In the genomic region with DNA sequence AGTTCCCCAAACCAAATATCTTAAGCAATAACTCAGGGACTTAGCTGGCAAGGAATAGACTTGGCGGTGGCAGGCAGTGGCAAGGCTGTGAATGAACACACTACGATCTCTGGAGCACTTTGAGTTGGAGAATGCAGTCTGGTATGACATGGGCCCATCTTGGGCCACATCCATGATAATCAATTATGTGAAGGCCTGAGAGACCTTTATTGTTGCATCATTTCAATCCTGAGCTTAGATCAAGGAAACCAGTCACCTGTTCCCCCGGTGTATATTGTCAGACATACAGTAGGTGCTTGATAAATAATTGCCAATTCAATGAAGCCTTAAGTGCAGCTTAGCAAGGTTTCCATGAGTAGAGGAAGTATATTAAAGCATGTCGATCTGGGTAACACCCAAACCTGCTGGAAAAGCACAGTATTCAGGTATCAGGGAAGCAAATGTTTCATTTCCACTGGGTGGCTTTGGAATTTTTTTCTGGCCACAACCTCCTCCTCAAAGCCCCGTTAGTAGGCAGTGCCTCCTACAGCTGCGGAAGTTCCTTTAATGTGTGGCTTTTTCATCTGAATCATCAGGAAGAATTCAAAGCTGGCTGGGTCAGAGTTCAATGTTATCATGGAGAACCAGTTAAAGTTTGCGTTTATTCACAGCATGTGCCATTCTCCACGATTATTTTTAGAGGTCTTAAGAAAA, we compare ENCODE assay signal across 1 cellular context.
TF ChIP-seq lines count a peak whose summit lies in the region.

No MANE protein-coding gene starts in this region.

TF ChIP-seq in K562, 482 proteins besides CTCF, POLR2A, EP300 and RAD21 (continues in another document):
- TF ChIP-seq CTBP1 (IDR thresholded peaks at IDR 0.05; ENCODE audit: borderline replicate concordance) = no peak
- no peak for TF ChIP-seq SRSF9 (IDR thresholded peaks at IDR 0.05; ENCODE audit: borderline replicate concordance, low read depth, low read length)
- TF ChIP-seq LEF1 (IDR thresholded peaks at IDR 0.05) = 0 out of 2 replicates have a peak, but pooled peaks have one; percentile 28
- no peak for TF ChIP-seq CCNT2 (IDR thresholded peaks at IDR 0.05; ENCODE audit: borderline replicate concordance, extremely low read depth, insufficient read length, low read depth, low read length)
- TF ChIP-seq FOSL1 (tag; conservative IDR thresholded peaks at IDR 0.05) = peak; percentile 71
- no peak for TF ChIP-seq TCF7L2 (IDR thresholded peaks at IDR 0.05; ENCODE audit: low read depth, low read length)
- TF ChIP-seq ZNF668 (CRISPR knock-in tag; IDR thresholded peaks at IDR 0.05) = no peak
- TF ChIP-seq, protein P1, sequence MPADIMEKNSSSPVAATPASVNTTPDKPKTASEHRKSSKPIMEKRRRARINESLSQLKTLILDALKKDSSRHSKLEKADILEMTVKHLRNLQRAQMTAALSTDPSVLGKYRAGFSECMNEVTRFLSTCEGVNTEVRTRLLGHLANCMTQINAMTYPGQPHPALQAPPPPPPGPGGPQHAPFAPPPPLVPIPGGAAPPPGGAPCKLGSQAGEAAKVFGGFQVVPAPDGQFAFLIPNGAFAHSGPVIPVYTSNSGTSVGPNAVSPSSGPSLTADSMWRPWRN (IDR thresholded peaks at IDR 0.05; ENCODE audit: low read depth) = no peak
- no peak for TF ChIP-seq POLR3A (IDR thresholded peaks at IDR 0.05; ENCODE audit: borderline replicate concordance, extremely low read depth, insufficient read depth, insufficient read length)
- TF ChIP-seq FOXK2 (conservative IDR thresholded peaks at IDR 0.05 in 1 of 2, IDR thresholded peaks at IDR 0.05 in 1 of 2; ENCODE audit: low read depth in 2 of 2) = no peak
- 0 out of 2 replicates have a peak, but pooled peaks have one; percentile 19 for TF ChIP-seq TAL1 (IDR thresholded peaks at IDR 0.05)
- TF ChIP-seq, protein P2, sequence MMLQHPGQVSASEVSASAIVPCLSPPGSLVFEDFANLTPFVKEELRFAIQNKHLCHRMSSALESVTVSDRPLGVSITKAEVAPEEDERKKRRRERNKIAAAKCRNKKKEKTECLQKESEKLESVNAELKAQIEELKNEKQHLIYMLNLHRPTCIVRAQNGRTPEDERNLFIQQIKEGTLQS (IDR thresholded peaks at IDR 0.05) = peak; percentile 64
- TF ChIP-seq, protein P2 (CRISPR knock-in tag; conservative IDR thresholded peaks at IDR 0.05) = no peak
- 0 out of 2 replicates have a peak, but pooled peaks have one; percentile 24 for TF ChIP-seq TCF7 (IDR thresholded peaks at IDR 0.05; ENCODE audit: borderline replicate concordance)
- TF ChIP-seq, protein P3, sequence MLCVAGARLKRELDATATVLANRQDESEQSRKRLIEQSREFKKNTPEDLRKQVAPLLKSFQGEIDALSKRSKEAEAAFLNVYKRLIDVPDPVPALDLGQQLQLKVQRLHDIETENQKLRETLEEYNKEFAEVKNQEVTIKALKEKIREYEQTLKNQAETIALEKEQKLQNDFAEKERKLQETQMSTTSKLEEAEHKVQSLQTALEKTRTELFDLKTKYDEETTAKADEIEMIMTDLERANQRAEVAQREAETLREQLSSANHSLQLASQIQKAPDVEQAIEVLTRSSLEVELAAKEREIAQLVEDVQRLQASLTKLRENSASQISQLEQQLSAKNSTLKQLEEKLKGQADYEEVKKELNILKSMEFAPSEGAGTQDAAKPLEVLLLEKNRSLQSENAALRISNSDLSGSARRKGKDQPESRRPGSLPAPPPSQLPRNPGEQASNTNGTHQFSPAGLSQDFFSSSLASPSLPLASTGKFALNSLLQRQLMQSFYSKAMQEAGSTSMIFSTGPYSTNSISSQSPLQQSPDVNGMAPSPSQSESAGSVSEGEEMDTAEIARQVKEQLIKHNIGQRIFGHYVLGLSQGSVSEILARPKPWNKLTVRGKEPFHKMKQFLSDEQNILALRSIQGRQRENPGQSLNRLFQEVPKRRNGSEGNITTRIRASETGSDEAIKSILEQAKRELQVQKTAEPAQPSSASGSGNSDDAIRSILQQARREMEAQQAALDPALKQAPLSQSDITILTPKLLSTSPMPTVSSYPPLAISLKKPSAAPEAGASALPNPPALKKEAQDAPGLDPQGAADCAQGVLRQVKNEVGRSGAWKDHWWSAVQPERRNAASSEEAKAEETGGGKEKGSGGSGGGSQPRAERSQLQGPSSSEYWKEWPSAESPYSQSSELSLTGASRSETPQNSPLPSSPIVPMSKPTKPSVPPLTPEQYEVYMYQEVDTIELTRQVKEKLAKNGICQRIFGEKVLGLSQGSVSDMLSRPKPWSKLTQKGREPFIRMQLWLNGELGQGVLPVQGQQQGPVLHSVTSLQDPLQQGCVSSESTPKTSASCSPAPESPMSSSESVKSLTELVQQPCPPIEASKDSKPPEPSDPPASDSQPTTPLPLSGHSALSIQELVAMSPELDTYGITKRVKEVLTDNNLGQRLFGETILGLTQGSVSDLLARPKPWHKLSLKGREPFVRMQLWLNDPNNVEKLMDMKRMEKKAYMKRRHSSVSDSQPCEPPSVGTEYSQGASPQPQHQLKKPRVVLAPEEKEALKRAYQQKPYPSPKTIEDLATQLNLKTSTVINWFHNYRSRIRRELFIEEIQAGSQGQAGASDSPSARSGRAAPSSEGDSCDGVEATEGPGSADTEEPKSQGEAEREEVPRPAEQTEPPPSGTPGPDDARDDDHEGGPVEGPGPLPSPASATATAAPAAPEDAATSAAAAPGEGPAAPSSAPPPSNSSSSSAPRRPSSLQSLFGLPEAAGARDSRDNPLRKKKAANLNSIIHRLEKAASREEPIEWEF (CRISPR knock-in tag; IDR thresholded peaks at IDR 0.05) = no peak
- TF ChIP-seq ARID3A (IDR thresholded peaks at IDR 0.05; ENCODE audit: borderline replicate concordance, low read depth, low read length) = 0 out of 2 replicates have a peak, but pooled peaks have one; percentile 67
- no peak for TF ChIP-seq KDM4B (IDR thresholded peaks at IDR 0.05; ENCODE audit: borderline replicate concordance in 2 of 2, low read depth in 1 of 2)
- peak; percentile 62; the same call in 1 of the 2 replicates for TF ChIP-seq KAT7 (CRISPR knock-in tag; IDR thresholded peaks at IDR 0.05; ENCODE audit: borderline replicate concordance)
- TF ChIP-seq NFE2 (IDR thresholded peaks at IDR 0.05; ENCODE audit: low read depth) = peak; percentile 57; the same call in 1 of the 2 replicates
- TF ChIP-seq ZNF830 (CRISPR knock-in tag; IDR thresholded peaks at IDR 0.05) = no peak
- TF ChIP-seq TSC22D4 (tag; IDR thresholded peaks at IDR 0.05) = no peak
- no peak for TF ChIP-seq EWSR1 (IDR thresholded peaks at IDR 0.05; ENCODE audit: borderline replicate concordance, low read depth, partially characterized antibody)
- TF ChIP-seq CEBPG (CRISPR knock-in tag; IDR thresholded peaks at IDR 0.05) = peak; percentile 42; the same call in 1 of the 2 replicates
- TF ChIP-seq CEBPG (tag; conservative IDR thresholded peaks at IDR 0.05 in 1 of 2, IDR thresholded peaks at IDR 0.05 in 1 of 2) = peak; percentile 69 to 79; a peak in 3 of 4 replicates
- TF ChIP-seq, protein P4, sequence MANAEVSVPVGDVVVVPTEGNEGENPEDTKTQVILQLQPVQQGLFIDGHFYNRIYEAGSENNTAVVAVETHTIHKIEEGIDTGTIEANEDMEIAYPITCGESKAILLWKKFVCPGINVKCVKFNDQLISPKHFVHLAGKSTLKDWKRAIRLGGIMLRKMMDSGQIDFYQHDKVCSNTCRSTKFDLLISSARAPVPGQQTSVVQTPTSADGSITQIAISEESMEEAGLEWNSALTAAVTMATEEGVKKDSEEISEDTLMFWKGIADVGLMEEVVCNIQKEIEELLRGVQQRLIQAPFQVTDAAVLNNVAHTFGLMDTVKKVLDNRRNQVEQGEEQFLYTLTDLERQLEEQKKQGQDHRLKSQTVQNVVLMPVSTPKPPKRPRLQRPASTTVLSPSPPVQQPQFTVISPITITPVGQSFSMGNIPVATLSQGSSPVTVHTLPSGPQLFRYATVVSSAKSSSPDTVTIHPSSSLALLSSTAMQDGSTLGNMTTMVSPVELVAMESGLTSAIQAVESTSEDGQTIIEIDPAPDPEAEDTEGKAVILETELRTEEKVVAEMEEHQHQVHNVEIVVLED (CRISPR knock-in tag; IDR thresholded peaks at IDR 0.05) = no peak
- no peak for TF ChIP-seq PRDM10 (IDR thresholded peaks at IDR 0.05; ENCODE audit: partially characterized antibody)
- peak; percentile 10 to 62; a peak in 1 of 4 replicates for TF ChIP-seq KDM1A (IDR thresholded peaks at IDR 0.05)
- no peak for TF ChIP-seq MEF2D (tag; conservative IDR thresholded peaks at IDR 0.05; ENCODE audit: low read depth)
- TF ChIP-seq CCAR2 (IDR thresholded peaks at IDR 0.05; ENCODE audit: low read depth, low read length) = no peak
- no peak for TF ChIP-seq ZNF778 (CRISPR knock-in tag; IDR thresholded peaks at IDR 0.05)
- TF ChIP-seq SPI1 (IDR thresholded peaks at IDR 0.05; ENCODE audit: borderline replicate concordance, low read depth, low read length) = peak; percentile 43; the same call in 1 of the 2 replicates
- TF ChIP-seq ZNF644 (tag; IDR thresholded peaks at IDR 0.05; ENCODE audit: low read depth) = no peak
- no peak for TF ChIP-seq PHF21A (IDR thresholded peaks at IDR 0.05; ENCODE audit: borderline replicate concordance, low read depth)
- TF ChIP-seq MCM2 (IDR thresholded peaks at IDR 0.05; ENCODE audit: low read depth) = no peak
- no peak for TF ChIP-seq NRF1 (conservative IDR thresholded peaks at IDR 0.05 in 1 of 2, IDR thresholded peaks at IDR 0.05 in 1 of 2)
- TF ChIP-seq SMARCC2 (IDR thresholded peaks at IDR 0.05; ENCODE audit: low read depth) = peak; percentile 50; the same call in 1 of the 2 replicates
- TF ChIP-seq, protein P5, sequence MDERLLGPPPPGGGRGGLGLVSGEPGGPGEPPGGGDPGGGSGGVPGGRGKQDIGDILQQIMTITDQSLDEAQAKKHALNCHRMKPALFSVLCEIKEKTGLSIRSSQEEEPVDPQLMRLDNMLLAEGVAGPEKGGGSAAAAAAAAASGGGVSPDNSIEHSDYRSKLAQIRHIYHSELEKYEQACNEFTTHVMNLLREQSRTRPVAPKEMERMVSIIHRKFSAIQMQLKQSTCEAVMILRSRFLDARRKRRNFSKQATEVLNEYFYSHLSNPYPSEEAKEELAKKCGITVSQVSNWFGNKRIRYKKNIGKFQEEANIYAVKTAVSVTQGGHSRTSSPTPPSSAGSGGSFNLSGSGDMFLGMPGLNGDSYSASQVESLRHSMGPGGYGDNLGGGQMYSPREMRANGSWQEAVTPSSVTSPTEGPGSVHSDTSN (CRISPR knock-in tag; IDR thresholded peaks at IDR 0.05; ENCODE audit: low read depth) = no peak
- TF ChIP-seq, protein P5 (tag; conservative IDR thresholded peaks at IDR 0.05; ENCODE audit: low read depth) = no peak
- peak; percentile 46; the same call in 1 of the 2 replicates for TF ChIP-seq CEBPB (tag; IDR thresholded peaks at IDR 0.05)
- no peak for TF ChIP-seq ZNF561 (CRISPR knock-in tag; conservative IDR thresholded peaks at IDR 0.05)
- 0 out of 4 replicates have a peak, but pooled peaks of 1 of the 2 experiments have one; percentile 12 for TF ChIP-seq TBL1XR1 (IDR thresholded peaks at IDR 0.05; ENCODE audit: low read length in 2 of 2)
